ENCODE assay signal across 1 cellular context in genomic region chr1:204705493-204705811, GRCh38.
TF ChIP-seq lines count a peak whose summit lies in the region.

No MANE protein-coding gene starts in this region.

TF ChIP-seq in K562, 482 proteins besides CTCF, POLR2A, EP300 and RAD21:
- TF ChIP-seq YBX1 (IDR thresholded peaks at IDR 0.05) (no peak), ETV1 (tag; conservative IDR thresholded peaks at IDR 0.05; ENCODE audit: low read depth) (0 out of 2 replicates have a peak, but pooled peaks have one; percentile 22), SP2 (IDR thresholded peaks at IDR 0.05; ENCODE audit: extremely low read depth, low read depth, low read length, poor library complexity, severe bottlenecking) (no peak), RBM39 (optimal IDR thresholded peaks at IDR 0.05; ENCODE audit: low read depth, low read length) (no peak), TAF1 (IDR thresholded peaks at IDR 0.05; ENCODE audit: control insufficient read depth, extremely low read depth, insufficient read depth, low read length, severe bottlenecking) (no peak), SREBF1 (IDR thresholded peaks at IDR 0.05; ENCODE audit: borderline replicate concordance, low read depth, low read length) (no peak), ETV5 (CRISPR knock-in tag; IDR thresholded peaks at IDR 0.05; ENCODE audit: low read depth) (no peak; the same call in 1 of the 2 replicates), HSF4 (CRISPR knock-in tag; IDR thresholded peaks at IDR 0.05; ENCODE audit: borderline replicate concordance) (0 out of 2 replicates have a peak, but pooled peaks have one; percentile 21), ZNF589 (CRISPR knock-in tag; IDR thresholded peaks at IDR 0.05; ENCODE audit: low read depth) (0 out of 2 replicates have a peak, but pooled peaks have one; percentile 15), TSHZ1 (CRISPR knock-in tag; IDR thresholded peaks at IDR 0.05) (no peak), ZNF143 (CRISPR knock-in tag; IDR thresholded peaks at IDR 0.05) (no peak), ZNF431 (CRISPR knock-in tag; IDR thresholded peaks at IDR 0.05) (no peak), CXXC5 (CRISPR knock-in tag; IDR thresholded peaks at IDR 0.05) (0 out of 2 replicates have a peak, but pooled peaks have one; percentile 0), KDM4B (IDR thresholded peaks at IDR 0.05; ENCODE audit: borderline replicate concordance in 2 of 2, low read depth in 1 of 2) (no peak), NR4A1 (CRISPR knock-in tag; IDR thresholded peaks at IDR 0.05) (no peak), NR4A1 (tag; IDR thresholded peaks at IDR 0.05) (peak; percentile 22; the same call in 1 of the 2 replicates), ZNF347 (CRISPR knock-in tag; IDR thresholded peaks at IDR 0.05; ENCODE audit: low read depth) (no peak), CC2D1A (IDR thresholded peaks at IDR 0.05) (no peak), ZEB2 (IDR thresholded peaks at IDR 0.05) (no peak), MYC (IDR thresholded peaks at IDR 0.05; ENCODE audit: low read depth, low read length) (no peak), MYC (CRISPR knock-in tag; IDR thresholded peaks at IDR 0.05; ENCODE audit: borderline replicate concordance, low read depth) (no peak), RREB1 (CRISPR knock-in tag; IDR thresholded peaks at IDR 0.05) (peak; percentile 54; the same call in 1 of the 2 replicates), MBD2 (IDR thresholded peaks at IDR 0.05; ENCODE audit: borderline replicate concordance, low read depth) (no peak), CTBP1 (IDR thresholded peaks at IDR 0.05; ENCODE audit: borderline replicate concordance) (no peak), ZFPM2 (CRISPR knock-in tag; IDR thresholded peaks at IDR 0.05) (no peak), IRF2 (CRISPR knock-in tag; IDR thresholded peaks at IDR 0.05) (no peak), HDAC1 (IDR thresholded peaks at IDR 0.05) (no peak), ETV6 (IDR thresholded peaks at IDR 0.05; ENCODE audit: borderline replicate concordance in 1 of 2, low read depth in 2 of 2, low read length in 1 of 2) (0 out of 4 replicates have a peak, but pooled peaks of 1 of the 2 experiments have one; percentile 43), ETV6 (CRISPR knock-in tag; IDR thresholded peaks at IDR 0.05; ENCODE audit: borderline replicate concordance) (no peak), ZNF24 (IDR thresholded peaks at IDR 0.05) (no peak), ZNF280B (CRISPR knock-in tag; IDR thresholded peaks at IDR 0.05) (no peak), NFIX (CRISPR knock-in tag; IDR thresholded peaks at IDR 0.05; ENCODE audit: low read depth) (no peak), DMBX1 (CRISPR knock-in tag; IDR thresholded peaks at IDR 0.05; ENCODE audit: borderline replicate concordance) (no peak), ZNF583 (CRISPR knock-in tag; IDR thresholded peaks at IDR 0.05) (peak; percentile 58; the same call in 1 of the 2 replicates), EP400 (IDR thresholded peaks at IDR 0.05) (no peak), MCM3 (IDR thresholded peaks at IDR 0.05) (no peak), PHB (CRISPR knock-in tag; IDR thresholded peaks at IDR 0.05) (0 out of 2 replicates have a peak, but pooled peaks have one; percentile 26), ZNF766 (CRISPR knock-in tag; conservative IDR thresholded peaks at IDR 0.05) (peak; percentile 16; the same call in 1 of the 2 replicates)
- TF ChIP-seq, protein P1, sequence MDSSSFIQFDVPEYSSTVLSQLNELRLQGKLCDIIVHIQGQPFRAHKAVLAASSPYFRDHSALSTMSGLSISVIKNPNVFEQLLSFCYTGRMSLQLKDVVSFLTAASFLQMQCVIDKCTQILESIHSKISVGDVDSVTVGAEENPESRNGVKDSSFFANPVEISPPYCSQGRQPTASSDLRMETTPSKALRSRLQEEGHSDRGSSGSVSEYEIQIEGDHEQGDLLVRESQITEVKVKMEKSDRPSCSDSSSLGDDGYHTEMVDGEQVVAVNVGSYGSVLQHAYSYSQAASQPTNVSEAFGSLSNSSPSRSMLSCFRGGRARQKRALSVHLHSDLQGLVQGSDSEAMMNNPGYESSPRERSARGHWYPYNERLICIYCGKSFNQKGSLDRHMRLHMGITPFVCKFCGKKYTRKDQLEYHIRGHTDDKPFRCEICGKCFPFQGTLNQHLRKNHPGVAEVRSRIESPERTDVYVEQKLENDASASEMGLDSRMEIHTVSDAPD (CRISPR knock-in tag; IDR thresholded peaks at IDR 0.05): no peak
- TF ChIP-seq, protein P2, sequence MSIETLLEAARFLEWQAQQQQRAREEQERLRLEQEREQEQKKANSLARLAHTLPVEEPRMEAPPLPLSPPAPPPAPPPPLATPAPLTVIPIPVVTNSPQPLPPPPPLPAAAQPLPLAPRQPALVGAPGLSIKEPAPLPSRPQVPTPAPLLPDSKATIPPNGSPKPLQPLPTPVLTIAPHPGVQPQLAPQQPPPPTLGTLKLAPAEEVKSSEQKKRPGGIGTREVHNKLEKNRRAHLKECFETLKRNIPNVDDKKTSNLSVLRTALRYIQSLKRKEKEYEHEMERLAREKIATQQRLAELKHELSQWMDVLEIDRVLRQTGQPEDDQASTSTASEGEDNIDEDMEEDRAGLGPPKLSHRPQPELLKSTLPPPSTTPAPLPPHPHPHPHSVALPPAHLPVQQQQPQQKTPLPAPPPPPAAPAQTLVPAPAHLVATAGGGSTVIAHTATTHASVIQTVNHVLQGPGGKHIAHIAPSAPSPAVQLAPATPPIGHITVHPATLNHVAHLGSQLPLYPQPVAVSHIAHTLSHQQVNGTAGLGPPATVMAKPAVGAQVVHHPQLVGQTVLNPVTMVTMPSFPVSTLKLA (conservative IDR thresholded peaks at IDR 0.05): 0 out of 4 replicates have a peak, but pooled peaks have one; percentile 1 to 8
- TF ChIP-seq, protein P3, sequence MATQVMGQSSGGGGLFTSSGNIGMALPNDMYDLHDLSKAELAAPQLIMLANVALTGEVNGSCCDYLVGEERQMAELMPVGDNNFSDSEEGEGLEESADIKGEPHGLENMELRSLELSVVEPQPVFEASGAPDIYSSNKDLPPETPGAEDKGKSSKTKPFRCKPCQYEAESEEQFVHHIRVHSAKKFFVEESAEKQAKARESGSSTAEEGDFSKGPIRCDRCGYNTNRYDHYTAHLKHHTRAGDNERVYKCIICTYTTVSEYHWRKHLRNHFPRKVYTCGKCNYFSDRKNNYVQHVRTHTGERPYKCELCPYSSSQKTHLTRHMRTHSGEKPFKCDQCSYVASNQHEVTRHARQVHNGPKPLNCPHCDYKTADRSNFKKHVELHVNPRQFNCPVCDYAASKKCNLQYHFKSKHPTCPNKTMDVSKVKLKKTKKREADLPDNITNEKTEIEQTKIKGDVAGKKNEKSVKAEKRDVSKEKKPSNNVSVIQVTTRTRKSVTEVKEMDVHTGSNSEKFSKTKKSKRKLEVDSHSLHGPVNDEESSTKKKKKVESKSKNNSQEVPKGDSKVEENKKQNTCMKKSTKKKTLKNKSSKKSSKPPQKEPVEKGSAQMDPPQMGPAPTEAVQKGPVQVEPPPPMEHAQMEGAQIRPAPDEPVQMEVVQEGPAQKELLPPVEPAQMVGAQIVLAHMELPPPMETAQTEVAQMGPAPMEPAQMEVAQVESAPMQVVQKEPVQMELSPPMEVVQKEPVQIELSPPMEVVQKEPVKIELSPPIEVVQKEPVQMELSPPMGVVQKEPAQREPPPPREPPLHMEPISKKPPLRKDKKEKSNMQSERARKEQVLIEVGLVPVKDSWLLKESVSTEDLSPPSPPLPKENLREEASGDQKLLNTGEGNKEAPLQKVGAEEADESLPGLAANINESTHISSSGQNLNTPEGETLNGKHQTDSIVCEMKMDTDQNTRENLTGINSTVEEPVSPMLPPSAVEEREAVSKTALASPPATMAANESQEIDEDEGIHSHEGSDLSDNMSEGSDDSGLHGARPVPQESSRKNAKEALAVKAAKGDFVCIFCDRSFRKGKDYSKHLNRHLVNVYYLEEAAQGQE (CRISPR knock-in tag; IDR thresholded peaks at IDR 0.05; ENCODE audit: low read depth): 0 out of 2 replicates have a peak, but pooled peaks have one; percentile 20
- TF ChIP-seq, protein P4, sequence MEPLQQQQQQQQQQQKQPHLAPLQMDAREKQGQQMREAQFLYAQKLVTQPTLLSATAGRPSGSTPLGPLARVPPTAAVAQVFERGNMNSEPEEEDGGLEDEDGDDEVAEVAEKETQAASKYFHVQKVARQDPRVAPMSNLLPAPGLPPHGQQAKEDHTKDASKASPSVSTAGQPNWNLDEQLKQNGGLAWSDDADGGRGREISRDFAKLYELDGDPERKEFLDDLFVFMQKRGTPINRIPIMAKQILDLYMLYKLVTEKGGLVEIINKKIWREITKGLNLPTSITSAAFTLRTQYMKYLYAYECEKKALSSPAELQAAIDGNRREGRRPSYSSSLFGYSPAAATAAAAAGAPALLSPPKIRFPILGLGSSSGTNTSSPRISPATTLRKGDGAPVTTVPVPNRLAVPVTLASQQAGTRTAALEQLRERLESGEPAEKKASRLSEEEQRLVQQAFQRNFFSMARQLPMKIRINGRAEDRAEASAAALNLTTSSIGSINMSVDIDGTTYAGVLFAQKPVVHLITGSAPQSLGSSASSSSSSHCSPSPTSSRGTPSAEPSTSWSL (CRISPR knock-in tag; IDR thresholded peaks at IDR 0.05; ENCODE audit: borderline replicate concordance): no peak
- TF ChIP-seq, protein P5, sequence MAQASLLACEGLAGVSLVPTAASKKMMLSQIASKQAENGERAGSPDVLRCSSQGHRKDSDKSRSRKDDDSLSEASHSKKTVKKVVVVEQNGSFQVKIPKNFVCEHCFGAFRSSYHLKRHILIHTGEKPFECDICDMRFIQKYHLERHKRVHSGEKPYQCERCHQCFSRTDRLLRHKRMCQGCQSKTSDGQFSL (CRISPR knock-in tag; IDR thresholded peaks at IDR 0.05): no peak
- TF ChIP-seq, protein P5 (tag; IDR thresholded peaks at IDR 0.05): no peak
